Comparison of ENCODE assay signal across 1 cellular context in the genomic region with DNA sequence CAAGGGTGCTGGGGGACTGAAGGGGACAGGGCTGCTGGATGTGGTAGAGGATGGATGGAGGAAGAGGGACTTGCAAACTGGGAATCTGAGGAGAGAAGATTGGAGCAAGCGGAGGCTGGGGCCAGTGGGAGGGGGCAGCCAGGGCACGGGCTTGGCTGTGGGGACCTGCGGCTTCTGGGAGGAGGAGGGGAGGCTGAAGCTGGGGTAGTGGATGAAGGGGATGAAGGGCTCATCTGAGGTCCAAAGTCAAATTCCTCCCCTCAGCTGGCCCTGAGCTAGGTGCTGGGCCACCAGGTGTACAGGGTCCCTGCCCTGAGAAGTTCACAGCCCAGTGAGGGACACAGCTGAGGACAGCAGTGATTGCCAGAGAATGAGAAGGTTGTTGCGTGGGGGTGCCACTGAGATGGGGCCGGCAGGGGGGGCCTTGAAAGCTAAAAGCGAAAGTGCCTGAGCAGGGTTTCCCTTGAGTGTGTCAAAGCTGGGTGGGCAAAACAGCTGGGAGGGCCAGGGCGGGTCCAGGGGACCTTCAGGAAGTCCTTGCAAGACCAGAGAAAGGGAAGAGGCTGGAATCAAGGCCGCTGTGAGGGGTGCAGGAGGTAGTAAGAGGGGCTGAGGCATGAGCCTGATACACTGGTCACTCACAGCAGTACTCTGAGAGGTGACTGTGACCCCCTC.
TF ChIP-seq lines count a peak whose summit lies in the region.

No MANE protein-coding gene starts in this region.

TF ChIP-seq in HepG2, 621 proteins besides CTCF, POLR2A, EP300 and RAD21:
- TF ChIP-seq MYPOP (CRISPR knock-in tag; IDR thresholded peaks at IDR 0.05) (no peak), ZBTB8A (CRISPR knock-in tag; IDR thresholded peaks at IDR 0.05; ENCODE audit: borderline replicate concordance, low read depth) (no peak), TP53 (CRISPR knock-in tag; conservative IDR thresholded peaks at IDR 0.05) (no peak), ZNF878 (CRISPR knock-in tag; IDR thresholded peaks at IDR 0.05) (no peak)
